Comparison of ENCODE assay signal across 8 cellular contexts in the genomic region with DNA sequence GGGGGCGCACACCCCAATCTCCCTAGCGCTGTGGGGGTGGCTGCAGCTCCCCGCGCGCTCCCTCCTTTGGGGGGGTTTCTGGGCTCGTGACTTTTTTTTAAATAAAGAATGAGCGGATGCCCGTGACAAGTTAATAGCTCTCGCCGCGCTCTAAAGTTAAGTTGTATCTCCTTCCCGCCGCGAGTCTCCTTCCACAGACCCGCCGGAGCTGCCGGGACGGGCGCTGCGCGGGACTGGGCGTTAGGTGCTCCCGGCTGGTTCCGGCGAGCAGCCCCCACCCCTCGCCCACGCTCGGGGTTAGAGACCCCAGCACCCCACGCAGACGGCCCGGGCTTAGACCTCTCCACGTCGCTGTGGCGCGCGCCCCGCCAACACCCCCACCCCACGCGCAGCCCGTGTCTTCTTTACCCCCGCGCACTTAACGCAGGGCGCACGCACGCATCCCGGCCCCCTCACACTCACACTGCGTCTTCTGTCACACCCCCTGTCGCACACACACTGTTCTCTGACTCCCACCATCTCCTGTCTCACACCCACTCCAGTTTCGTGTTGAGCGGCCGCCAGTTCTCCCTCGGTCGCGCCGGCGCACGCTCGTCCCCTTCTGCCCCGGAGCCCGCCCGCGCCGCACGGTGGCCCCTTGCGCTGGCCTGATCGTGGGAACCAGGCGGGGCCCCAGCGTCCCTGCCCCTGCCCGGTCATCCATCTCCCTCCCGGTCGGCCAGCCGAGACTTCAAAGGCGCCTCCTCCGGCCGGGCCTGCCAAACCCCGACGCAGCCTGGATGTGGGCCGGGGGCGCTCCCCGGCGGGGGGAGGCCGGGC.
A peak's percentile ranks its signal among the peaks of the same experiment; 100 is the strongest.
DNase-seq lines count a peak whose midpoint lies in the region; ATAC-seq and TF ChIP-seq lines count a peak whose summit lies in the region.

No MANE protein-coding gene starts in this region.

- H3K4me3 Mint-ChIP-seq in activated T-cell treated with anti-CD3 and anti-CD28 coated beads, Interleukin-2, amount 50 U/mL, for 4 hours: peak overlapping the region; percentile 75
- peak overlapping the region; percentile 94 for H3K4me3 Mint-ChIP-seq in nephron progenitor cell

- peak overlapping the region; percentile 99 for H3K27ac Mint-ChIP-seq in nephron progenitor cell

- peak; percentile 37 for ATAC-seq in HG03439 (IDR thresholded peaks at IDR 0.05; ENCODE audit: unreplicated experiment)
- peak; percentile 34 to 42 for ATAC-seq in activated T-cell treated with anti-CD3 and anti-CD28 coated beads, Interleukin-2, amount 50 U/mL, for 4 hours

- DNase-seq in GM03348 (ENCODE audit: low spot score): peak; percentile 77
- peak; percentile 10 for DNase-seq in activated T-cell treated with anti-CD3 and anti-CD28 coated beads, Interleukin-2, amount 50 U/mL, for 4 hours
- DNase-seq in foreskin fibroblast: peak; percentile 67 to 87
- peak; percentile 91 for DNase-seq in nephron progenitor cell
- DNase-seq in stimulated activated naive CD4-positive, alpha-beta T cell treated with Interleukin-2 at 50 U/mL for 16 hours (lab: John Stamatoyannopoulos, UW): no peak
- no peak for DNase-seq in NCI-H187 (lab: John Stamatoyannopoulos, UW)
- DNase-seq in NCI-H1436 (lab: John Stamatoyannopoulos, UW): no peak

- peaks cover 29% of the 10 kb centered on the region for H3K27me3 Mint-ChIP-seq in activated T-cell treated with anti-CD3 and anti-CD28 coated beads, Interleukin-2, amount 50 U/mL, for 4 hours (ENCODE audit: low read depth)
- peaks cover 11% of the 10 kb centered on the region for H3K27me3 Mint-ChIP-seq in nephron progenitor cell (ENCODE audit: low read depth, poor library complexity)

- peaks cover 16% of the 10 kb centered on the region for H3K4me1 Mint-ChIP-seq in activated T-cell treated with anti-CD3 and anti-CD28 coated beads, Interleukin-2, amount 50 U/mL, for 4 hours (ENCODE audit: low read depth)
- H3K4me1 Mint-ChIP-seq in nephron progenitor cell: peaks cover 69% of the 10 kb centered on the region

- H3K4me3 ChIP-seq in foreskin fibroblast (ENCODE audit: low read depth in 1 of 2, low read length in 2 of 2): peak overlapping the region; percentile 67 to 86

- no peak for TF ChIP-seq CTCF in foreskin fibroblast (IDR thresholded peaks at IDR 0.05; ENCODE audit: low read depth, low read length)
- no peak for TF ChIP-seq CTCF in nephron progenitor cell (IDR thresholded peaks at IDR 0.05)

- no peaks in the 10 kb centered on the region for H3K9me3 Mint-ChIP-seq in activated T-cell treated with anti-CD3 and anti-CD28 coated beads, Interleukin-2, amount 50 U/mL, for 4 hours
- peaks cover 40% of the 10 kb centered on the region for H3K9me3 Mint-ChIP-seq in nephron progenitor cell

- no peaks in the 10 kb centered on the region for H3K36me3 Mint-ChIP-seq in activated T-cell treated with anti-CD3 and anti-CD28 coated beads, Interleukin-2, amount 50 U/mL, for 4 hours (ENCODE audit: insufficient read depth)
- H3K36me3 Mint-ChIP-seq in nephron progenitor cell (ENCODE audit: low read depth): peaks cover 34% of the 10 kb centered on the region

Comparison
In these comparisons a context has a peak if more than half of its experiments do, and no peak if none do; other contexts are left out.
1. DNase-seq: peak in GM03348 (single experiment), activated T-cell treated with anti-CD3 and anti-CD28 coated beads, Interleukin-2, amount 50 U/mL, for 4 hours (single experiment), foreskin fibroblast (2 of 2) and nephron progenitor cell (single experiment); none in stimulated activated naive CD4-positive, alpha-beta T cell treated with Interleukin-2 at 50 U/mL for 16 hours (single experiment), NCI-H187 (0 of 2) and NCI-H1436 (single experiment).